In genomic region chr1:149928388-149928724, GRCh38 we compare ENCODE assay signal across 8 cellular contexts. TPM values are rescaled to one million over a fixed set of nuclear protein-coding genes. Genes with fewer than 3 reads are reported as not detected.
A peak's percentile ranks its signal among the peaks of the same experiment; 100 is the strongest.
DNase-seq lines count a peak whose midpoint lies in the region; ATAC-seq, FAIRE-seq and TF ChIP-seq lines count a peak whose summit lies in the region.

No MANE protein-coding gene starts in this region.

- H3K4me3 Mint-ChIP-seq in memory B cell = peak overlapping the region; percentile 95

- peaks cover 23% of the 10 kb centered on the region for H3K4me1 Mint-ChIP-seq in memory B cell

- TF ChIP-seq POLR2A in heart left ventricle (IDR thresholded peaks at IDR 0.05) = no peak
- no peak for TF ChIP-seq POLR2A in K562 (conservative IDR thresholded peaks at IDR 0.05)

- in situ Hi-C loops in K562 (cut with MboI) = no loop called here

- no TSS peak for BruUV-seq in K562 (replicated peaks; lab: Mats Ljungman, UMichigan)

- TF ChIP-seq RAD21 in K562 (CRISPR knock-in tag; conservative IDR thresholded peaks at IDR 0.05 in 1 of 2, IDR thresholded peaks at IDR 0.05 in 1 of 2) = no peak

- 0 to 10% (median 5%) methylated on average over 1 of the region's 1 CpG for WGBS in heart left ventricle, 4 donors
- WGBS in K562 (ENCODE audit: insufficient coverage, low coverage, missing lambda C conversion rate) = 8% methylated on average over 1 of the region's 1 CpG
- WGBS in urinary bladder = 0% methylated on average over 1 of the region's 1 CpG

- H3K4me1 ChIP-seq in heart left ventricle (peaks cover 5 to 43% (median 29%) of the 10 kb centered on the region in 12 donors), K562 (replicated peaks in 1 of 2; ENCODE audit: control insufficient read depth in 2 of 2, insufficient read depth in 2 of 2, low read length in 2 of 2) (peaks cover 22 to 23% of the 10 kb centered on the region in 2 experiments), urinary bladder (ENCODE audit: insufficient read depth) (peaks cover 2% of the 10 kb centered on the region)

- peak overlapping the region; percentile 96 for H3K4me2 ChIP-seq in K562 (ENCODE audit: insufficient read depth, low read length)

- intact Hi-C loops in heart left ventricle (cut with DNase I) = loop anchor here in 2 of 10 donors (2.0 kb wide), 1 partner anchor 40 kb away; no protein-coding TSS in a partner anchor
- intact Hi-C loops in Right ventricle myocardium superior (cut with DNase I) = no loop called here
- intact Hi-C loops in K562 (cut with micrococcal nuclease) = no loop called here

- H3K27ac ChIP-seq in heart left ventricle (peak overlapping the region; percentile 91 to 99 (median 96)), K562 (ENCODE audit: extremely low read depth, low read depth, low read length) (peak overlapping the region; percentile 73), urinary bladder (ENCODE audit: low read depth) (peak overlapping the region; percentile 86)

- H3K27me3 ChIP-seq in heart left ventricle (no peaks in the 10 kb centered on the region), K562 (ENCODE audit: control insufficient read depth in 2 of 2, insufficient read depth in 2 of 2, low read length in 2 of 2) (no peaks in the 10 kb centered on the region)

- H3K36me3 ChIP-seq in heart left ventricle (peaks cover 0 to 70% (median 41%) of the 10 kb centered on the region in 9 donors), K562 (ENCODE audit: control insufficient read depth, insufficient read depth, low read length) (peaks cover 35% of the 10 kb centered on the region), urinary bladder (ENCODE audit: insufficient read depth) (peaks cover 6% of the 10 kb centered on the region)

- H3K9me1 ChIP-seq in K562 (ENCODE audit: control insufficient read depth, insufficient read depth, low read length) = no peaks in the 10 kb centered on the region

- no peaks in the 10 kb centered on the region for H4K20me1 ChIP-seq in K562 (replicated peaks; ENCODE audit: control insufficient read depth, insufficient read depth, low read length)

- H3K4me3 ChIP-seq in heart left ventricle = peak overlapping the region; percentile 69 to 98 (median 92)
- H3K4me3 ChIP-seq in K562 = peak overlapping the region; percentile 93
- peak overlapping the region; percentile 77 for H3K4me3 ChIP-seq in urinary bladder (ENCODE audit: low read depth, low read length)

- FAIRE-seq in K562 (lab: Jason Lieb, UNC) (no peak), D721Med (lab: Jason Lieb, UNC) (no peak)

- DNase-seq in heart left ventricle (no peak), Right ventricle myocardium superior (no peak), K562 (ENCODE audit: extremely low read depth in 1 of 4, low spot score in 3 of 4) (no peak), memory B cell (ENCODE audit: low spot score in 2 of 2) (no peak), D721Med (ENCODE audit: insufficient read length, low spot score) (no peak)
- no peak for DNase-seq in stimulated activated CD4-positive, alpha-beta T cell treated with anti-CD3 and anti-CD28 coated beads, Interleukin-15, amount 100 ng/mL, for 24 hours

- H3K27ac Mint-ChIP-seq in memory B cell = peak overlapping the region; percentile 87

- peaks cover 36% of the 10 kb centered on the region for H3K79me2 ChIP-seq in K562 (ENCODE audit: control insufficient read depth, insufficient read depth, low read length)

- TF ChIP-seq EP300 in K562 (IDR thresholded peaks at IDR 0.05; ENCODE audit: low read length) = no peak

- TF ChIP-seq CTCF in heart left ventricle (IDR thresholded peaks at IDR 0.05) (no peak), K562 (IDR thresholded peaks at IDR 0.05 in 2 of 3, conservative IDR thresholded peaks at IDR 0.05 in 1 of 3; ENCODE audit: insufficient read depth in 2 of 3, low read depth in 1 of 3, low read length in 3 of 3) (no peak), D721Med (IDR thresholded peaks at IDR 0.05; ENCODE audit: insufficient read depth, missing control alignments) (no peak)

- H2AFZ ChIP-seq in K562 (ENCODE audit: low read depth, low read length) = peak overlapping the region; percentile 82

- POLR2A ChIA-PET in K562 (lab: Yijun Ruan, JAX) = interaction anchor here (0.6 to 3.5 kb wide), 11 partner anchors 8 to 1053 kb away, joined by 3 to 28 read pairs (median 3); partner anchors contain the start of genes MTMR11 and VPS45

- ATAC-seq in heart left ventricle (no peak), Right ventricle myocardium superior (ENCODE audit: poor library complexity) (no peak), K562 (no peak), memory B cell (ENCODE audit: low read depth) (no peak), GM19035 (IDR thresholded peaks at IDR 0.05; ENCODE audit: unreplicated experiment) (no peak)

- no peaks in the 10 kb centered on the region for H3K9me3 ChIP-seq in heart left ventricle
- H3K9me3 ChIP-seq in K562 (replicated peaks; ENCODE audit: control insufficient read depth, insufficient read depth, low read depth, low read length) = no peaks in the 10 kb centered on the region

- peaks cover 16% of the 10 kb centered on the region for H3K27me3 Mint-ChIP-seq in memory B cell

- H3K9me3 Mint-ChIP-seq in memory B cell = no peaks in the 10 kb centered on the region

- H3K36me3 Mint-ChIP-seq in memory B cell = peaks cover 30% of the 10 kb centered on the region

- peak overlapping the region; percentile 76 to 94 for H3K9ac ChIP-seq in K562 (ENCODE audit: insufficient read depth in 1 of 2, low read depth in 2 of 2, low read length in 2 of 2)

- CTCF ChIA-PET in K562 (lab: Yijun Ruan, JAX; ENCODE audit: low intra/inter-chr PET ratio) = no interaction called here

RNA-seq across cellular contexts. Expression of gene SF3B4, which starts 0.8 kb away (rescaled TPM):
- total RNA-seq in heart left ventricle (10 to 100 TPM; 10.2 to 32.7 (median 23.7) TPM), Right ventricle myocardium superior (22.8 TPM), K562 (2014; rRNA removed) (11.0 and 13.0 TPM in 2 replicates), K562 (2014; rRNA removed; fragmentation: Illumina TruSeq; extraction: Trizol) (28.2 and 28.4 TPM in 2 replicates), K562 (2015; rRNA removed; fragmentation: Illumina TruSeq; extraction: Trizol) (30.0 and 31.3 TPM in 2 replicates), K562 (2021) (78.5 and 87.1 TPM in 2 replicates), urinary bladder (16.8 TPM)
- polyA plus RNA-seq in heart left ventricle (10 to 100 TPM; 13.1 to 21.3 TPM), K562 (2011; rRNA removed) (18.1 and 33.3 TPM in 2 replicates), K562 (2014; fragmentation: Illumina TruSeq; extraction: Trizol) (88.0 and 101 TPM in 2 replicates), K562 (2014; fragmentation: Nextera tagmentation; extraction: Ambion mirVana) (1 to 10 TPM; 3.0 to 8.3 TPM), K562 (2014; rRNA removed) (22.8 and 26.1 TPM in 2 replicates), urinary bladder (54.0 TPM)
- total RNA-seq in K562 (2011; cell fraction: chromatin; rRNA removed; ENCODE audit: low replicate concordance) = 36.8 and 50.0 TPM in 2 replicates
- total RNA-seq in K562 (2011; cell fraction: nucleolus; rRNA removed) = 22.8 and 30.1 TPM in 2 replicates
- total RNA-seq in K562 (2011; cell fraction: nucleoplasm; rRNA removed) = 21.9 and 22.2 TPM in 2 replicates
- polyA plus RNA-seq in K562 (2011; cell fraction: cytosol; rRNA removed) = 20.3 and 35.8 TPM in 2 replicates
- 21.9 and 25.6 TPM in 2 replicates for polyA plus RNA-seq in K562 (2011; cell fraction: nucleus; rRNA removed)
- polyA plus RNA-seq in K562 (2012) = 62.3 and 73.0 TPM in 2 replicates
- 25.2 and 30.7 TPM in 2 replicates for polyA minus RNA-seq in K562 (2011; rRNA and poly(A)+ RNA removed)
- polyA minus RNA-seq in K562 (2011; cell fraction: cytosol; rRNA and poly(A)+ RNA removed) = 22.9 and 35.8 TPM in 2 replicates
- 15.2 and 21.9 TPM in 2 replicates for polyA minus RNA-seq in K562 (2011; cell fraction: nucleus; rRNA and poly(A)+ RNA removed)

RNA-seq across cellular contexts. Expression of gene MTMR11, which starts 8.3 kb away (rescaled TPM):
- 1 to 10 TPM; 1.9 to 4.5 (median 2.6) TPM for total RNA-seq in heart left ventricle
- polyA plus RNA-seq in heart left ventricle = 1 to 10 TPM; 1.6 TPM
- 2.0 TPM for total RNA-seq in Right ventricle myocardium superior
- total RNA-seq in K562 (2011; cell fraction: chromatin; rRNA removed; ENCODE audit: low replicate concordance) = 9.3 and 16.8 TPM in 2 replicates
- 6.4 and 6.7 TPM in 2 replicates for total RNA-seq in K562 (2011; cell fraction: nucleolus; rRNA removed)
- 7.7 and 8.3 TPM in 2 replicates for total RNA-seq in K562 (2011; cell fraction: nucleoplasm; rRNA removed)
- 0.09 and 0.53 TPM in 2 replicates for total RNA-seq in K562 (2014; rRNA removed)
- total RNA-seq in K562 (2014; rRNA removed; fragmentation: Illumina TruSeq; extraction: Trizol) = 0.38 and 0.51 TPM in 2 replicates
- total RNA-seq in K562 (2015; rRNA removed; fragmentation: Illumina TruSeq; extraction: Trizol) = 0.38 and 0.40 TPM in 2 replicates
- 0.56 and 1.3 TPM in 2 replicates for total RNA-seq in K562 (2021)
- polyA plus RNA-seq in K562 (2011; rRNA removed) = 1.6 and 1.8 TPM in 2 replicates
- polyA plus RNA-seq in K562 (2011; cell fraction: cytosol; rRNA removed) = 1.3 and 2.3 TPM in 2 replicates
- 12.2 and 13.9 TPM in 2 replicates for polyA plus RNA-seq in K562 (2011; cell fraction: nucleus; rRNA removed)
- 0.74 and 1.2 TPM in 2 replicates for polyA plus RNA-seq in K562 (2012)
- 0.73 and 0.76 TPM in 2 replicates for polyA plus RNA-seq in K562 (2014; fragmentation: Illumina TruSeq; extraction: Trizol)
- under 1 TPM; 0.34 to 0.45 TPM for polyA plus RNA-seq in K562 (2014; fragmentation: Nextera tagmentation; extraction: Ambion mirVana)
- 0.60 and 1.0 TPM in 2 replicates for polyA plus RNA-seq in K562 (2014; rRNA removed)
- 0.96 and 1.8 TPM in 2 replicates for polyA minus RNA-seq in K562 (2011; rRNA and poly(A)+ RNA removed)
- 1.1 TPM in 1 of 2 replicates, not detected in the other for polyA minus RNA-seq in K562 (2011; cell fraction: cytosol; rRNA and poly(A)+ RNA removed)
- polyA minus RNA-seq in K562 (2011; cell fraction: nucleus; rRNA and poly(A)+ RNA removed) = 3.4 and 3.6 TPM in 2 replicates
- 20.9 TPM for total RNA-seq in urinary bladder
- polyA plus RNA-seq in urinary bladder = 15.2 TPM

RNA-seq across cellular contexts. Expression of gene SV2A, which starts 10.7 kb away (rescaled TPM):
- total RNA-seq in heart left ventricle (1 to 10 TPM in 1 of 9 donors, under 1 TPM in 8; 0.20 to 1.4 (median 0.43) TPM), Right ventricle myocardium superior (0.32 TPM), K562 (2014; rRNA removed) (0.08 and 0.09 TPM in 2 replicates), K562 (2014; rRNA removed; fragmentation: Illumina TruSeq; extraction: Trizol) (0.06 and 0.11 TPM in 2 replicates), K562 (2015; rRNA removed; fragmentation: Illumina TruSeq; extraction: Trizol) (0.04 and 0.07 TPM in 2 replicates), K562 (2021) (0.20 and 0.22 TPM in 2 replicates), urinary bladder (5.5 TPM)
- polyA plus RNA-seq in heart left ventricle (under 1 TPM; 0.30 to 0.32 TPM), K562 (2011; rRNA removed) (0.12 and 0.14 TPM in 2 replicates), K562 (2014; fragmentation: Illumina TruSeq; extraction: Trizol) (0.10 and 0.30 TPM in 2 replicates), K562 (2014; fragmentation: Nextera tagmentation; extraction: Ambion mirVana) (under 1 TPM in 1 of 2 experiments, not detected in 1; 0.10 TPM), K562 (2014; rRNA removed) (0.16 and 0.20 TPM in 2 replicates), urinary bladder (7.3 TPM)
- 0.56 and 0.58 TPM in 2 replicates for total RNA-seq in K562 (2011; cell fraction: chromatin; rRNA removed; ENCODE audit: low replicate concordance)
- total RNA-seq in K562 (2011; cell fraction: nucleolus; rRNA removed) = 0.33 and 0.53 TPM in 2 replicates
- total RNA-seq in K562 (2011; cell fraction: nucleoplasm; rRNA removed) = 0.46 and 0.51 TPM in 2 replicates
- 0.12 and 0.25 TPM in 2 replicates for polyA plus RNA-seq in K562 (2011; cell fraction: cytosol; rRNA removed)
- 0.31 TPM in 2 replicates for polyA plus RNA-seq in K562 (2011; cell fraction: nucleus; rRNA removed)
- polyA plus RNA-seq in K562 (2012) = 0.18 and 0.30 TPM in 2 replicates
- 0.07 and 0.15 TPM in 2 replicates for polyA minus RNA-seq in K562 (2011; rRNA and poly(A)+ RNA removed)
- polyA minus RNA-seq in K562 (2011; cell fraction: cytosol; rRNA and poly(A)+ RNA removed) = not detected in 2 replicates
- polyA minus RNA-seq in K562 (2011; cell fraction: nucleus; rRNA and poly(A)+ RNA removed) = 0.11 and 0.13 TPM in 2 replicates

RNA-seq across cellular contexts. Expression of gene BOLA1, which starts 29.0 kb away (rescaled TPM):
- total RNA-seq in heart left ventricle = 10 to 100 TPM; 12.5 to 39.4 (median 14.0) TPM
- 10 to 100 TPM; 16.2 to 40.7 TPM for polyA plus RNA-seq in heart left ventricle
- 16.9 TPM for total RNA-seq in Right ventricle myocardium superior
- 0.72 and 1.8 TPM in 2 replicates for total RNA-seq in K562 (2011; cell fraction: chromatin; rRNA removed; ENCODE audit: low replicate concordance)
- total RNA-seq in K562 (2011; cell fraction: nucleolus; rRNA removed) = 1.3 and 1.7 TPM in 2 replicates
- total RNA-seq in K562 (2011; cell fraction: nucleoplasm; rRNA removed) = 2.4 and 2.7 TPM in 2 replicates
- total RNA-seq in K562 (2014; rRNA removed) = 0.18 and 0.53 TPM in 2 replicates
- total RNA-seq in K562 (2014; rRNA removed; fragmentation: Illumina TruSeq; extraction: Trizol) = 0.58 and 1.4 TPM in 2 replicates
- 0.19 and 0.40 TPM in 2 replicates for total RNA-seq in K562 (2015; rRNA removed; fragmentation: Illumina TruSeq; extraction: Trizol)
- total RNA-seq in K562 (2021) = 0.76 and 0.82 TPM in 2 replicates
- 0.28 and 0.42 TPM in 2 replicates for polyA plus RNA-seq in K562 (2011; rRNA removed)
- 0.24 and 0.46 TPM in 2 replicates for polyA plus RNA-seq in K562 (2011; cell fraction: cytosol; rRNA removed)
- 1.7 and 2.6 TPM in 2 replicates for polyA plus RNA-seq in K562 (2011; cell fraction: nucleus; rRNA removed)
- polyA plus RNA-seq in K562 (2012) = 0.14 and 0.24 TPM in 2 replicates
- polyA plus RNA-seq in K562 (2014; fragmentation: Illumina TruSeq; extraction: Trizol) = 0.18 TPM in 1 of 2 replicates, not detected in the other
- polyA plus RNA-seq in K562 (2014; fragmentation: Nextera tagmentation; extraction: Ambion mirVana) = not detected
- 0.43 and 1.2 TPM in 2 replicates for polyA plus RNA-seq in K562 (2014; rRNA removed)
- 0.21 TPM in 1 of 2 replicates, not detected in the other for polyA minus RNA-seq in K562 (2011; rRNA and poly(A)+ RNA removed)
- not detected in 2 replicates for polyA minus RNA-seq in K562 (2011; cell fraction: cytosol; rRNA and poly(A)+ RNA removed)
- 0.67 and 1.4 TPM in 2 replicates for polyA minus RNA-seq in K562 (2011; cell fraction: nucleus; rRNA and poly(A)+ RNA removed)
- total RNA-seq in urinary bladder = 11.4 TPM
- polyA plus RNA-seq in urinary bladder = 34.2 TPM
